ENCODE assay signal across 1 cellular context in the genomic region with DNA sequence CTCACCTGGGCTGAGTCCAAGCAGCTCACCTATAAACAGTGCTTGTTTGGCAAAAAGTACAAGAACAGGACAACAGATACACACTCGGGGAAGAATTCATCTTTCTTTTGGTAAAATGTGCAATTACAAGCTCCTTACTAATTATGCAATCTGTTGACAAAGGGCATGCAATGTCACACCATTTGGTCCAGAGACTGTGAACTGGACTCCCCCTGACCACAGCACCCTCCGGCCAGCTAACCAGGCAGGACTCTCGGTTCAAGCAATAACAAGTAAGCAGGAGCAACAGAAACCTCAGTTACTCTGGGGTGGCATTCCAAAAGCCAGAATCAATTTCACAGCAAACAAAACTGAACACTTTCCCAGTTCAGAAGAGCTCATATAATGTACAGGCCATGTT.
TF ChIP-seq lines count a peak whose summit lies in the region.

No MANE protein-coding gene starts in this region.

TF ChIP-seq in WTC11, 78 proteins besides CTCF, POLR2A, EP300 and RAD21 (continued from another document):
- TF ChIP-seq ZNF281 (CRISPR knock-in tag; IDR thresholded peaks at IDR 0.05): no peak
- TF ChIP-seq ZBTB43 (CRISPR knock-in tag; IDR thresholded peaks at IDR 0.05): no peak
- TF ChIP-seq TP53 (CRISPR knock-in tag; IDR thresholded peaks at IDR 0.05): no peak
- no peak for TF ChIP-seq FOXP4 (CRISPR knock-in tag; IDR thresholded peaks at IDR 0.05)
- no peak for TF ChIP-seq TCF7 (CRISPR knock-in tag; IDR thresholded peaks at IDR 0.05; ENCODE audit: low read depth)
- TF ChIP-seq, protein P1, sequence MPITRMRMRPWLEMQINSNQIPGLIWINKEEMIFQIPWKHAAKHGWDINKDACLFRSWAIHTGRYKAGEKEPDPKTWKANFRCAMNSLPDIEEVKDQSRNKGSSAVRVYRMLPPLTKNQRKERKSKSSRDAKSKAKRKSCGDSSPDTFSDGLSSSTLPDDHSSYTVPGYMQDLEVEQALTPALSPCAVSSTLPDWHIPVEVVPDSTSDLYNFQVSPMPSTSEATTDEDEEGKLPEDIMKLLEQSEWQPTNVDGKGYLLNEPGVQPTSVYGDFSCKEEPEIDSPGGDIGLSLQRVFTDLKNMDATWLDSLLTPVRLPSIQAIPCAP (CRISPR knock-in tag; IDR thresholded peaks at IDR 0.05): no peak
- TF ChIP-seq CDX4 (CRISPR knock-in tag; IDR thresholded peaks at IDR 0.05; ENCODE audit: borderline replicate concordance): no peak
- TF ChIP-seq, protein P2, sequence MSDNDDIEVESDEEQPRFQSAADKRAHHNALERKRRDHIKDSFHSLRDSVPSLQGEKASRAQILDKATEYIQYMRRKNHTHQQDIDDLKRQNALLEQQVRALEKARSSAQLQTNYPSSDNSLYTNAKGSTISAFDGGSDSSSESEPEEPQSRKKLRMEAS (CRISPR knock-in tag; IDR thresholded peaks at IDR 0.05): no peak
